Comparison of ENCODE assay signal across 22 cellular contexts in the genomic region with DNA sequence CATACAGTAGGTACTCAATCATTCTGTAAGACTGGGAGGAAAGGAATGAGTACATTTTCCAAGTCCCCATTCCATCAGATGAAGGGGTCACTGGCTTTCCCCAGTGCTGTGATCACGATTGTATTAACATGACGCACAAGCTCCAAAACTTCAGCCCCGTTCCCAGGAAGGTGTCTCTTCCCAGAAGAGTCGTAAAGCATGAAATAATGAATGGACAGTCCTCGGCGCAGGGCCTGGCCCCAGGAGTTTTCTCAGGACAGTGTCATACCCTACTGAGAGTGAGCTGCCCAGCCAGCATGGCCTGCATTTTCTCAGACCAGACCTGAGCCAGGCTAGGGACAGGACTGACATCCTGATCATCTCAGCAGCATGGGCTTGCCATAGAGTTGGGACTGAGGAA.
DNase-seq lines count a peak whose midpoint lies in the region; ATAC-seq and TF ChIP-seq lines count a peak whose summit lies in the region.
"Had no signal": no experiment of that assay in that cellular context is flagged by ENCODE, and none has a peak within 500 bp of the region (broad histone marks: within the 10 kb centered on the region; RNA-seq: fewer than 3 reads in every experiment).

No MANE protein-coding gene starts in this region.

- no peak overlapping the region for H3K27ac Mint-ChIP-seq in Caco-2 (ENCODE audit: unreplicated experiment)
- H3K27ac Mint-ChIP-seq: activated CD8-positive, alpha-beta T cell treated with anti-CD3 and anti-CD28 coated beads for 36 hours; activated naive CD4-positive, alpha-beta T cell treated with anti-CD3 and anti-CD28 coated beads, Interleukin-2, amount 50 U/mL, for 24 hours; activated T-helper 2 cell treated with anti-CD3 and anti-CD28 coated beads, Interferon-gamma antibody, Interleukin-2, Interleukin-4, amounts not matched to agents 10 μg/mL and 5 μg/mL and 100 μg/mL, durations not matched to agents 14 hours and 24 hours and 36 hours; CD4-positive, alpha-beta T cell; naive B cell had no signal

- in situ Hi-C loops in gastrocnemius medialis (cut with MboI; ENCODE audit: low sequenced_read_pairs in 4 of 4), result no loop called here

- no peak overlapping the region for H3K4me3 ChIP-seq in heart left ventricle
- H3K4me3 ChIP-seq in right cardiac atrium (ENCODE audit: low read length), result no peak overlapping the region
- no peak overlapping the region for H3K4me3 ChIP-seq in gastrocnemius medialis
- H3K4me3 ChIP-seq in Caco-2 (ENCODE audit: low read depth, low read length), result no peak overlapping the region

- H3K9me3 ChIP-seq in heart left ventricle, result peaks cover 0 to 10% (median 0%) of the 10 kb centered on the region in 12 donors
- no peaks in the 10 kb centered on the region for H3K9me3 ChIP-seq in right cardiac atrium (ENCODE audit: control insufficient read depth, low read length)
- H3K9me3 ChIP-seq in gastrocnemius medialis, result no peaks in the 10 kb centered on the region
- no peaks in the 10 kb centered on the region for H3K9me3 ChIP-seq in Caco-2

- DNase-seq in heart left ventricle, result peak in 1 of 5 donors; percentile 42
- no peak for DNase-seq in left cardiac atrium
- no peak for DNase-seq in right cardiac atrium
- no peak for DNase-seq in gastrocnemius medialis
- no peak for DNase-seq in NCI-H2107 treated with DMSO at 0.1 percent for 48 hours (lab: John Stamatoyannopoulos, UW; ENCODE audit: unreplicated experiment)
- DNase-seq in NCI-H146 (lab: John Stamatoyannopoulos, UW), result no peak
- no peak for DNase-seq in Caco-2
- no peak for DNase-seq in amniotic stem cell (lab: John Stamatoyannopoulos, UW)
- DNase-seq: activated CD4-positive, alpha-beta T cell treated with anti-CD3 and anti-CD28 coated beads for 1 hour; activated CD8-positive, alpha-beta T cell treated with anti-CD3 and anti-CD28 coated beads for 36 hours; caudate nucleus; CD4-positive, alpha-beta T cell; GOT3; Karpas-422; mesenchymal stem cell; naive B cell; NCI-H1436 treated with DMSO at 0.1 percent for 48 hours; stimulated activated naive CD4-positive, alpha-beta T cell; T-helper 2 cell had no signal

- CTCF ChIA-PET in Caco-2 (lab: Charles Lee), result no interaction called here

- POLR2A ChIA-PET in Caco-2 (lab: Charles Lee), result no interaction called here

- H3K36me3 Mint-ChIP-seq in Caco-2 (ENCODE audit: insufficient read depth, unreplicated experiment), result no peaks in the 10 kb centered on the region
- H3K36me3 Mint-ChIP-seq: activated naive CD4-positive, alpha-beta T cell treated with anti-CD3 and anti-CD28 coated beads, Interleukin-2, amount 50 U/mL, for 24 hours; naive B cell had no signal

- TF ChIP-seq CTCF in heart left ventricle (IDR thresholded peaks at IDR 0.05) (no peak), gastrocnemius medialis (IDR thresholded peaks at IDR 0.05 in 4 of 5, conservative IDR thresholded peaks at IDR 0.05 in 1 of 5) (no peak), Caco-2 (IDR thresholded peaks at IDR 0.05; ENCODE audit: insufficient read depth in 1 of 2, low read depth in 1 of 2, low read length in 1 of 2, severe bottlenecking in 1 of 2, unreplicated experiment in 1 of 2) (no peak)

- no peaks in the 10 kb centered on the region for H3K9me3 Mint-ChIP-seq in Caco-2 (ENCODE audit: unreplicated experiment)
- H3K9me3 Mint-ChIP-seq: activated CD8-positive, alpha-beta T cell treated with anti-CD3 and anti-CD28 coated beads for 36 hours; activated naive CD4-positive, alpha-beta T cell treated with anti-CD3 and anti-CD28 coated beads, Interleukin-2, amount 50 U/mL, for 24 hours; activated T-helper 2 cell treated with anti-CD3 and anti-CD28 coated beads, Interferon-gamma antibody, Interleukin-2, Interleukin-4, amounts not matched to agents 10 μg/mL and 5 μg/mL and 100 μg/mL, durations not matched to agents 14 hours and 24 hours and 36 hours; CD4-positive, alpha-beta T cell had no signal

- H3K4me1 Mint-ChIP-seq in Caco-2 (ENCODE audit: low read depth, unreplicated experiment), result no peaks in the 10 kb centered on the region
- H3K4me1 Mint-ChIP-seq: activated naive CD4-positive, alpha-beta T cell treated with anti-CD3 and anti-CD28 coated beads, Interleukin-2, amount 50 U/mL, for 24 hours; naive B cell had no signal

- peak in 3 of 4 donors; percentile 23 to 40 (median 36) for ATAC-seq in heart left ventricle
- ATAC-seq in left cardiac atrium, result no peak
- ATAC-seq in right cardiac atrium, result peak; percentile 11 to 23
- peak; percentile 24 to 50 for ATAC-seq in gastrocnemius medialis
- ATAC-seq: activated CD8-positive, alpha-beta T cell treated with anti-CD3 and anti-CD28 coated beads for 36 hours had no signal

- H3K4me1 ChIP-seq in heart left ventricle, result peaks cover 4 to 87% (median 57%) of the 10 kb centered on the region in 12 donors
- peaks cover 35% of the 10 kb centered on the region for H3K4me1 ChIP-seq in right cardiac atrium (ENCODE audit: control insufficient read depth, insufficient read depth, low read length)
- H3K4me1 ChIP-seq in gastrocnemius medialis, result peaks cover 13 to 14% of the 10 kb centered on the region in 2 donors
- no peaks in the 10 kb centered on the region for H3K4me1 ChIP-seq in Caco-2

- BruUV-seq in Caco-2 (replicated peaks; lab: Mats Ljungman, UMichigan), result no TSS peak

- TF ChIP-seq POLR2A in heart left ventricle (IDR thresholded peaks at IDR 0.05) (no peak), gastrocnemius medialis (IDR thresholded peaks at IDR 0.05) (no peak)

- H3K36me3 ChIP-seq in heart left ventricle, result no peaks in the 10 kb centered on the region
- no peaks in the 10 kb centered on the region for H3K36me3 ChIP-seq in gastrocnemius medialis
- H3K36me3 ChIP-seq in Caco-2 (ENCODE audit: control insufficient read depth, insufficient read depth, low read length), result no peaks in the 10 kb centered on the region

- intact Hi-C loops in heart left ventricle (cut with DNase I), result no loop called here
- intact Hi-C loops in left cardiac atrium (cut with DNase I), result no loop called here
- intact Hi-C loops in right cardiac atrium (cut with DNase I), result no loop called here
- intact Hi-C loops in gastrocnemius medialis (cut with DNase I; ENCODE audit: low total_unique reads), result no loop called here
- intact Hi-C loops in Caco-2 (cut with micrococcal nuclease; ENCODE audit: unreplicated experiment), result no loop called here

- H3K27ac ChIP-seq in heart left ventricle, result peak overlapping the region in 7 of 12 donors; percentile 13 to 82 (median 20)
- H3K27ac ChIP-seq in right cardiac atrium (ENCODE audit: low read length), result no peak overlapping the region
- peak overlapping the region in 3 of 4 donors; percentile 31 to 65 (median 49) for H3K27ac ChIP-seq in gastrocnemius medialis
- H3K27ac ChIP-seq: HL-60 had no signal

- 76 to 90% (median 80%) methylated on average over 6 of the region's 6 CpGs for WGBS in heart left ventricle, 4 donors
- WGBS in right cardiac atrium, result 83% methylated on average over 6 of the region's 6 CpGs

- no peak overlapping the region for H3K4me3 Mint-ChIP-seq in Caco-2 (ENCODE audit: unreplicated experiment)
- H3K4me3 Mint-ChIP-seq: activated CD8-positive, alpha-beta T cell treated with anti-CD3 and anti-CD28 coated beads for 36 hours; activated naive CD4-positive, alpha-beta T cell treated with anti-CD3 and anti-CD28 coated beads, Interleukin-2, amount 50 U/mL, for 24 hours; CD4-positive, alpha-beta T cell; naive B cell had no signal

- H3K27me3 ChIP-seq in heart left ventricle, result no peaks in the 10 kb centered on the region
- H3K27me3 ChIP-seq in right cardiac atrium (ENCODE audit: control insufficient read depth, insufficient read depth), result no peaks in the 10 kb centered on the region
- H3K27me3 ChIP-seq in gastrocnemius medialis, result no peaks in the 10 kb centered on the region
- no peaks in the 10 kb centered on the region for H3K27me3 ChIP-seq in Caco-2 (replicated peaks; ENCODE audit: control insufficient read depth, insufficient read depth, low read length)

- no peaks in the 10 kb centered on the region for H3K27me3 Mint-ChIP-seq in Caco-2 (ENCODE audit: insufficient read depth, unreplicated experiment)
- H3K27me3 Mint-ChIP-seq: activated CD8-positive, alpha-beta T cell treated with anti-CD3 and anti-CD28 coated beads for 36 hours; naive B cell had no signal

Comparison
In these comparisons a context has a peak if more than half of its experiments do, and no peak if none do; other contexts are left out.
1. ATAC-seq: peak in heart left ventricle (3 of 4), right cardiac atrium (2 of 2) and gastrocnemius medialis (2 of 2); none in left cardiac atrium (0 of 2).